In the genomic region with DNA sequence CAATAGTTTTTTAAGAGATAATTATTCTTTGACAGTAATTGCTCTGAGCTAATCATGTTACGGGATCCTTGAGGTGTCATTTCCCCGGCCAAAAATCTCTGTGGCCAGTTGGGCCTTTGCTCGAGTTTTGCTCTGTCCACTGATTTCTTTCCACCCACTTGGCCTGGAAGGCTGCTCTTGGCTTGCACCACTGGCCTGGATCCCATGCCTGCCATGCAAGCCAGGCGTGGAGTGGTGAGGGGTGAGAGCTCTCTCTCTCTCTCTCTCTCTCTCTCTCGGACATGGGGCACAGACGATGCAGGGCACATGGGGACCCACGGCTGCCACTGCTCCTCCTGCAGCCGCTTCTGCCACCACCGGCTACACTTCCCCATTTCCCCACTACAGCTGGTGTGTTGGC, we compare ENCODE assay signal across 27 cellular contexts.
"Had no signal": no experiment of that assay in that cellular context is flagged by ENCODE, and none has a peak within 500 bp of the region (broad histone marks: within the 10 kb centered on the region; RNA-seq: fewer than 3 reads in every experiment).

No MANE protein-coding gene starts in this region.

- H3K27me3 Mint-ChIP-seq: activated CD4-positive, alpha-beta T cell treated with anti-CD3 and anti-CD28 coated beads, Interleukin-2, amount 10 ng/mL, durations not matched to agents 24 days and 14 days; activated CD8-positive, alpha-beta T cell treated with anti-CD3 and anti-CD28 coated beads for 36 hours; activated naive CD8-positive, alpha-beta T cell treated with anti-CD3 and anti-CD28 coated beads for 36 hours; activated T-helper 17 cell treated with anti-CD3 and anti-CD28 coated beads, Interleukin-2, amount 50 U/mL, for 72 hours had no signal

- H3K27me3 ChIP-seq: brain microvascular endothelial cell, Peyer's patch, SJCRH30 had no signal

- H3K9me3 Mint-ChIP-seq: activated CD4-positive, alpha-beta T cell treated with anti-CD3 and anti-CD28 coated beads, Interleukin-2, amount 10 ng/mL, durations not matched to agents 24 days and 14 days; activated naive CD8-positive, alpha-beta T cell treated with anti-CD3 and anti-CD28 coated beads for 36 hours; activated T-cell treated with anti-CD3 and anti-CD28 coated beads, Interleukin-2, amount 50 U/mL, for 72 hours had no signal

- H3K9me3 ChIP-seq: Peyer's patch, SJCRH30 had no signal

- H3K4me2 ChIP-seq: KMS-11 had no signal

- H3K4me1 ChIP-seq: Peyer's patch, SJCRH30 had no signal

- H3K4me3 Mint-ChIP-seq: activated CD4-positive, alpha-beta T cell treated with anti-CD3 and anti-CD28 coated beads, Interleukin-2, amount 10 ng/mL, durations not matched to agents 24 days and 14 days; activated CD8-positive, alpha-beta T cell treated with anti-CD3 and anti-CD28 coated beads for 36 hours; activated naive CD8-positive, alpha-beta T cell treated with anti-CD3 and anti-CD28 coated beads for 36 hours; activated T-cell treated with anti-CD3 and anti-CD28 coated beads, Interleukin-2, amount 50 U/mL, for 72 hours; activated T-helper 17 cell treated with anti-CD3 and anti-CD28 coated beads, Interleukin-2, amount 50 U/mL, for 72 hours had no signal

- DNase-seq: activated CD4-positive, alpha-beta T cell treated with anti-CD3 and anti-CD28 coated beads, Interleukin-2, amount 10 ng/mL, durations not matched to agents 24 days and 14 days; activated CD4-positive, alpha-beta T cell treated with anti-CD3 and anti-CD28 coated beads, Interleukin-2, amount 50 U/mL, for 4 hours; activated CD8-positive, alpha-beta T cell treated with anti-CD3 and anti-CD28 coated beads for 36 hours; activated effector memory CD4-positive, alpha-beta T cell treated with anti-CD3 and anti-CD28 coated beads, Interleukin-2, amount 50 U/mL, for 16 hours; activated naive CD4-positive, alpha-beta T cell; activated naive CD4-positive, alpha-beta T cell treated with anti-CD3 and anti-CD28 coated beads, Interleukin-2, amount 50 U/mL, for 16 hours; activated naive CD8-positive, alpha-beta T cell treated with anti-CD3 and anti-CD28 coated beads for 36 hours; activated T-cell treated with anti-CD3 and anti-CD28 coated beads, Interleukin-2, amount 50 U/mL, for 1 hour; activated T-cell treated with anti-CD3 and anti-CD28 coated beads, Interleukin-2, amount 50 U/mL, for 72 hours; amniotic stem cell; brain microvascular endothelial cell; MM.1S; MV-4-11; NCI-H1092; NCI-H187 treated with DMSO at 0.1 percent for 48 hours; NCI-H2081 treated with DMSO at 0.1 percent for 48 hours; NCI-H345; NCI-H524 treated with DMSO at 0.1 percent for 48 hours; NK-92 treated with Interleukin-12 subunit alpha and Interleukin-12 subunit beta, amount 100 ng/mL, for 24 hours; PC-3; Peyer's patch; SHP77; SJCRH30; T1000 had no signal

- H3K27ac ChIP-seq: brain microvascular endothelial cell, KMS-11, Peyer's patch, SJCRH30, SK-N-MC had no signal

- H3K4me3 ChIP-seq: Peyer's patch, SJCRH30, SK-N-MC had no signal

- ATAC-seq: activated CD8-positive, alpha-beta T cell treated with anti-CD3 and anti-CD28 coated beads for 36 hours; activated T-cell treated with anti-CD3 and anti-CD28 coated beads, Interleukin-2, amount 50 U/mL, for 72 hours; activated T-helper 17 cell treated with anti-CD3 and anti-CD28 coated beads, Interleukin-2, amount 50 U/mL, for 72 hours; PC-3 had no signal

- H3K36me3 Mint-ChIP-seq: activated naive CD8-positive, alpha-beta T cell treated with anti-CD3 and anti-CD28 coated beads for 36 hours had no signal

- H3K4me1 Mint-ChIP-seq: activated CD4-positive, alpha-beta T cell treated with anti-CD3 and anti-CD28 coated beads, Interleukin-2, amount 10 ng/mL, durations not matched to agents 24 days and 14 days; activated naive CD8-positive, alpha-beta T cell treated with anti-CD3 and anti-CD28 coated beads for 36 hours; activated T-helper 17 cell treated with anti-CD3 and anti-CD28 coated beads, Interleukin-2, amount 50 U/mL, for 72 hours had no signal

- H3K9ac ChIP-seq: KMS-11 had no signal

- H3K36me3 ChIP-seq: brain microvascular endothelial cell, Peyer's patch, SJCRH30 had no signal

- H3K27ac Mint-ChIP-seq: activated CD4-positive, alpha-beta T cell treated with anti-CD3 and anti-CD28 coated beads, Interleukin-2, amount 10 ng/mL, durations not matched to agents 24 days and 14 days; activated CD8-positive, alpha-beta T cell treated with anti-CD3 and anti-CD28 coated beads for 36 hours; activated naive CD8-positive, alpha-beta T cell treated with anti-CD3 and anti-CD28 coated beads for 36 hours; activated T-cell treated with anti-CD3 and anti-CD28 coated beads, Interleukin-2, amount 50 U/mL, for 72 hours; activated T-helper 17 cell treated with anti-CD3 and anti-CD28 coated beads, Interleukin-2, amount 50 U/mL, for 72 hours had no signal
